In the genomic region with DNA sequence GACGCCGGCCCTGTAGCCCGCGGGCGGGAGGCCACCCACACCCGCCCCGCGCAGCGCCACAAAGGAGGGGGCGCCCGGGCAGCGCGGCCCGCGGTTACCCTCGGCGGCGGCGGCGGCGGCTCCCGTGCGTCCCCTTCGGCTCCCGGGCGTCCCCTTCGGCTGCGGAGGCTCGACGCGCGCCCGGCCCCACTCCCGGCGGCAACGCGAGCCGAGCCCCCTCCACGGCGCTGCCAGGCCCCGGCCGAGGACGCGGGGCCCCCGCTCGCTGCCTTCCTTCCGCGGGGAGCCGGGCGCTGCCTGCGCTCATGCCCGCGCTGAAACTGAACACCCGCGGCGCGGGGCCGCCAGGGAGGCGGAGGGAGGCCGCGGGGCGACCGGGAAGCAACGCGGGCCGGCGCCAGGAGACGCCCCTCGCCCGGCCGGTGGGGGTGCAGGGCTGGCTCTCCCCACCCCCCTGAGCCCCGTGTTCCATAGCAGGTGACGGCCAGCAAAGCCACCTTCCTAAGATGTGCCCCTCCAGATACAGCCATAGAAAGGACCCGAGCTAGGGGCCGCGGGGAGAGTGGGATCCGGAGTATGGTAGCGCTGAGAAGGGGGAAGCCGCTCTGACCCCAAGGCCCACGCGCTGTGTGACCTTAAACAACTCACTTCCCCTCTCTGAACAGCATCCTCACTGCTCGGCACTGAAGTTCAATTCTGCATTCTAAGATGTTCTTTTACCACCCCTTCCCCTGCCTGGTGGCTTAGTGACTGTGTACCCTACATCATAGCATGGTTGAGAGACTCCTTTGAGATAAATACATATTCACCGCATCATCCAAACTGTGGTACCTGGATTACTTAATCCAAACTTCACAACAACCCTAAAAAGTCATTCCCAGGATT, we compare ENCODE assay signal across 8 cellular contexts. TPM values are rescaled to one million over a fixed set of nuclear protein-coding genes. Genes with fewer than 3 reads are reported as not detected.
DNase-seq lines count a peak whose midpoint lies in the region; ATAC-seq and TF ChIP-seq lines count a peak whose summit lies in the region.

No MANE protein-coding gene starts in this region.

- peak; percentile 17 for ATAC-seq in GM19372 (IDR thresholded peaks at IDR 0.05; ENCODE audit: low read depth, unreplicated experiment)
- ATAC-seq in HG03469 (IDR thresholded peaks at IDR 0.05; ENCODE audit: unreplicated experiment): peak; percentile 8
- peak; percentile 24 to 49 (median 47) for ATAC-seq in natural killer cell

- H3K4me3 ChIP-seq in BJ (ENCODE audit: low read depth, low read length): peak overlapping the region; percentile 43

- peak overlapping the region; percentile 86 for H3K4me3 Mint-ChIP-seq in activated CD4-positive, alpha-beta T cell treated with anti-CD3 and anti-CD28 coated beads, Interleukin-2, amount 10 ng/mL, durations not matched to agents 24 days and 14 days
- H3K4me3 Mint-ChIP-seq in endothelial cell (ENCODE audit: unreplicated experiment) (peak overlapping the region; percentile 87), natural killer cell (peak overlapping the region; percentile 86)

- H3K9me3 Mint-ChIP-seq in activated CD4-positive, alpha-beta T cell treated with anti-CD3 and anti-CD28 coated beads, Interleukin-2, amount 10 ng/mL, durations not matched to agents 24 days and 14 days: no peaks in the 10 kb centered on the region
- H3K9me3 Mint-ChIP-seq in endothelial cell (ENCODE audit: unreplicated experiment) (no peaks in the 10 kb centered on the region), natural killer cell (no peaks in the 10 kb centered on the region)

- H3K36me3 ChIP-seq in BJ (ENCODE audit: control insufficient read depth, insufficient read depth, low read length): no peaks in the 10 kb centered on the region; the same call in 1 of the 2 replicates

- peak overlapping the region; percentile 74 for H3K27ac Mint-ChIP-seq in activated CD4-positive, alpha-beta T cell treated with anti-CD3 and anti-CD28 coated beads, Interleukin-2, amount 10 ng/mL, durations not matched to agents 24 days and 14 days
- no peak overlapping the region for H3K27ac Mint-ChIP-seq in endothelial cell (ENCODE audit: unreplicated experiment)
- peak overlapping the region; percentile 85 to 93 for H3K27ac Mint-ChIP-seq in natural killer cell

- intact Hi-C loops in activated CD4-positive, alpha-beta T cell treated with anti-CD3 and anti-CD28 coated beads, Interleukin-2, amount 10 ng/mL, durations not matched to agents 24 days and 14 days (cut with micrococcal nuclease): loop anchor here (1.0 to 2.0 kb wide), 2 partner anchors 43 to 88 kb away; a partner anchor contains a TSS
- intact Hi-C loops in natural killer cell (cut with micrococcal nuclease): loop anchor here (1.0 to 5.0 kb wide), 3 partner anchors 19 to 54 kb away; no protein-coding TSS in a partner anchor

- DNase-seq in BJ (ENCODE audit: low read depth) (no peak), endothelial cell (ENCODE audit: low spot score) (peak; percentile 24), natural killer cell (peak; percentile 61), NCI-H2029 treated with DMSO at 0.1 percent for 48 hours (lab: John Stamatoyannopoulos, UW) (no peak), NCI-H774 (lab: John Stamatoyannopoulos, UW) (no peak)
- peak; percentile 81 for DNase-seq in activated CD4-positive, alpha-beta T cell treated with anti-CD3 and anti-CD28 coated beads, Interleukin-2, amount 10 ng/mL, durations not matched to agents 24 days and 14 days

- peaks cover 37% of the 10 kb centered on the region for H3K4me1 Mint-ChIP-seq in activated CD4-positive, alpha-beta T cell treated with anti-CD3 and anti-CD28 coated beads, Interleukin-2, amount 10 ng/mL, durations not matched to agents 24 days and 14 days
- peaks cover 11% of the 10 kb centered on the region for H3K4me1 Mint-ChIP-seq in endothelial cell (ENCODE audit: unreplicated experiment)
- H3K4me1 Mint-ChIP-seq in natural killer cell: peaks cover 32 to 48% of the 10 kb centered on the region in 2 donors

- peaks cover 17% of the 10 kb centered on the region for H3K36me3 Mint-ChIP-seq in activated CD4-positive, alpha-beta T cell treated with anti-CD3 and anti-CD28 coated beads, Interleukin-2, amount 10 ng/mL, durations not matched to agents 24 days and 14 days (ENCODE audit: low read depth)
- H3K36me3 Mint-ChIP-seq in endothelial cell (ENCODE audit: low read depth, unreplicated experiment) (peaks cover 3% of the 10 kb centered on the region), natural killer cell (no peaks in the 10 kb centered on the region)

- H3K27me3 ChIP-seq in BJ (ENCODE audit: control insufficient read depth, insufficient read depth, low read length): no peaks in the 10 kb centered on the region

- H3K27me3 Mint-ChIP-seq in activated CD4-positive, alpha-beta T cell treated with anti-CD3 and anti-CD28 coated beads, Interleukin-2, amount 10 ng/mL, durations not matched to agents 24 days and 14 days: peaks cover 1% of the 10 kb centered on the region
- peaks cover 8% of the 10 kb centered on the region for H3K27me3 Mint-ChIP-seq in endothelial cell (ENCODE audit: unreplicated experiment)
- H3K27me3 Mint-ChIP-seq in natural killer cell (ENCODE audit: low read depth in 2 of 2): no peaks in the 10 kb centered on the region

- CTCF ChIA-PET in BJ (lab: Yijun Ruan, JAX): interaction anchor here (0.6 to 1.8 kb wide), 3 partner anchors 9 to 404 kb away, joined by 3 to 7 read pairs (median 4); no protein-coding TSS in a partner anchor

- TF ChIP-seq CTCF in BJ (IDR thresholded peaks at IDR 0.05; ENCODE audit: insufficient read depth, low read depth, low read length) (no peak), endothelial cell (IDR thresholded peaks at IDR 0.05; ENCODE audit: unreplicated experiment) (no peak), natural killer cell (IDR thresholded peaks at IDR 0.05) (no peak)

- POLR2A ChIA-PET in BJ (lab: Charles Lee): no interaction called here

RNA-seq across cellular contexts. Expression of a gene that starts 42.8 kb away (rescaled TPM):
- 7.9 and 15.0 TPM in 2 replicates for polyA plus RNA-seq in BJ (2011; rRNA removed)
- 15.6 and 22.4 TPM in 2 replicates for polyA minus RNA-seq in BJ (2011; rRNA and poly(A)+ RNA removed)
- 60.7 and 62.9 TPM in 2 replicates for total RNA-seq in activated CD4-positive, alpha-beta T cell treated with anti-CD3 and anti-CD28 coated beads, Interleukin-2, amount 10 ng/mL, durations not matched to agents 24 days and 14 days
- total RNA-seq in endothelial cell (ENCODE audit: unreplicated experiment) (36.7 TPM), natural killer cell (100 to 1,000 TPM in 1 of 3 donors, 10 to 100 TPM in 2; 97.3 to 106 (median 98.1) TPM)

Comparison
In these comparisons a context has a peak if more than half of its experiments do, and no peak if none do; other contexts are left out.
1. DNase-seq: peak in activated CD4-positive, alpha-beta T cell treated with anti-CD3 and anti-CD28 coated beads, Interleukin-2, amount 10 ng/mL, durations not matched to agents 24 days and 14 days (single experiment), endothelial cell (single experiment) and natural killer cell (single experiment); none in BJ (single experiment), NCI-H2029 treated with DMSO at 0.1 percent for 48 hours (single experiment) and NCI-H774 (single experiment).
2. Peak in every context shown above with its lines, with median percentiles within 50 percentile points of each other: ATAC-seq and H3K4me3 Mint-ChIP-seq.